8 cellular contexts compared by ENCODE assay signal in genomic region chr3:197028711-197029510, GRCh38. TPM values are rescaled to one million over a fixed set of nuclear protein-coding genes. Genes with fewer than 3 reads are reported as not detected.
DNase-seq lines count a peak whose midpoint lies in the region; ATAC-seq, FAIRE-seq and TF ChIP-seq lines count a peak whose summit lies in the region.

No MANE protein-coding gene starts in this region.

- peaks cover 12% of the 10 kb centered on the region for H3K27me3 Mint-ChIP-seq in activated naive CD8-positive, alpha-beta T cell treated with anti-CD3 and anti-CD28 coated beads for 36 hours

- no peaks in the 10 kb centered on the region for H3K36me3 Mint-ChIP-seq in activated naive CD8-positive, alpha-beta T cell treated with anti-CD3 and anti-CD28 coated beads for 36 hours

- H3K79me2 ChIP-seq in keratinocyte (ENCODE audit: control insufficient read depth, insufficient read depth, low read length) = no peaks in the 10 kb centered on the region

- peak overlapping the region; percentile 79 to 100 (median 99) for H3K4me2 ChIP-seq in BLaER1 treated with 17β-estradiol and CSF1 and Interleukin-3, amounts not matched to agents 10 nM and 100 nM
- H3K4me2 ChIP-seq in keratinocyte (ENCODE audit: control insufficient read depth, extremely low read depth, insufficient read depth, low read depth, low read length) = peak overlapping the region; percentile 57

- TF ChIP-seq POLR2A in suprapubic skin (IDR thresholded peaks at IDR 0.05) = no peak

- H3K9me3 ChIP-seq in BLaER1 treated with 17β-estradiol and CSF1 and Interleukin-3, amounts not matched to agents 10 nM and 100 nM (replicated peaks in 1 of 11) = no peaks in the 10 kb centered on the region
- H3K9me3 ChIP-seq in HUES6 (ENCODE audit: control insufficient read depth, insufficient read depth, low read depth, low read length) = no peaks in the 10 kb centered on the region
- no peaks in the 10 kb centered on the region for H3K9me3 ChIP-seq in keratinocyte (ENCODE audit: control insufficient read depth, low read depth, low read length)
- no peaks in the 10 kb centered on the region for H3K9me3 ChIP-seq in suprapubic skin

- no peak for TF ChIP-seq CTCF in keratinocyte (optimal IDR thresholded peaks at IDR 0.05 in 1 of 3, IDR thresholded peaks at IDR 0.05 in 1 of 3, conservative IDR thresholded peaks at IDR 0.05 in 1 of 3; ENCODE audit: extremely low read depth in 1 of 3, insufficient read depth in 2 of 3, low read length in 3 of 3)
- no peak for TF ChIP-seq CTCF in suprapubic skin (IDR thresholded peaks at IDR 0.05)
- TF ChIP-seq CTCF in D721Med (IDR thresholded peaks at IDR 0.05; ENCODE audit: insufficient read depth, missing control alignments) = no peak

- H3K27ac ChIP-seq in BLaER1 treated with 17β-estradiol and CSF1 and Interleukin-3, amounts not matched to agents 10 nM and 100 nM = peak overlapping the region; percentile 40 to 89 (median 81); a peak in 21 of 22 replicates
- no peak overlapping the region; the same call in 1 of the 2 replicates for H3K27ac ChIP-seq in HUES6 (ENCODE audit: low read depth, low read length)
- peak overlapping the region; percentile 42 for H3K27ac ChIP-seq in keratinocyte (ENCODE audit: control insufficient read depth, insufficient read depth, low read length)
- peak overlapping the region; percentile 55 for H3K27ac ChIP-seq in suprapubic skin

- peak; percentile 5 for ATAC-seq in GM19025 (IDR thresholded peaks at IDR 0.05; ENCODE audit: low read depth, unreplicated experiment)

- dilution Hi-C loops in keratinocyte (cut with MboI; ENCODE audit: extremely low pct_ligation_motif_present, low sequenced_read_pairs) = no loop called here

- 6% methylated on average over 57 of the region's 68 CpGs for WGBS in suprapubic skin

- peaks cover 0 to 52% (median 45%) of the 10 kb centered on the region in 11 experiments; a peak in 20 of 22 replicates for H4K20me1 ChIP-seq in BLaER1 treated with 17β-estradiol and CSF1 and Interleukin-3, amounts not matched to agents 10 nM and 100 nM
- no peaks in the 10 kb centered on the region for H4K20me1 ChIP-seq in keratinocyte (ENCODE audit: control insufficient read depth, extremely low read depth, insufficient read depth, low read length)

- FAIRE-seq in keratinocyte (lab: Jason Lieb, UNC) (no peak), D721Med (lab: Jason Lieb, UNC) (no peak)

- peaks cover 0 to 25% (median 14%) of the 10 kb centered on the region in 11 experiments; a peak in 17 of 22 replicates for H3K36me3 ChIP-seq in BLaER1 treated with 17β-estradiol and CSF1 and Interleukin-3, amounts not matched to agents 10 nM and 100 nM
- H3K36me3 ChIP-seq in HUES6 (ENCODE audit: control insufficient read depth, insufficient read depth, low read length) (no peaks in the 10 kb centered on the region), keratinocyte (ENCODE audit: control insufficient read depth in 2 of 2, extremely low read depth in 1 of 2, insufficient read depth in 2 of 2, low read length in 2 of 2) (no peaks in the 10 kb centered on the region), suprapubic skin (no peaks in the 10 kb centered on the region)

- peaks cover 3% of the 10 kb centered on the region for H3K4me1 Mint-ChIP-seq in activated naive CD8-positive, alpha-beta T cell treated with anti-CD3 and anti-CD28 coated beads for 36 hours

- peak overlapping the region; percentile 77 to 88 (median 84) for H3K9ac ChIP-seq in BLaER1 treated with 17β-estradiol and CSF1 and Interleukin-3, amounts not matched to agents 10 nM and 100 nM
- H3K9ac ChIP-seq in HUES6 (ENCODE audit: low read length) = peak overlapping the region; percentile 56
- peak overlapping the region; percentile 74 for H3K9ac ChIP-seq in keratinocyte (ENCODE audit: control insufficient read depth, extremely low read depth, insufficient read depth, low read length)

- no peak overlapping the region for H3K27ac Mint-ChIP-seq in activated naive CD8-positive, alpha-beta T cell treated with anti-CD3 and anti-CD28 coated beads for 36 hours

- TF ChIP-seq EP300 in suprapubic skin (IDR thresholded peaks at IDR 0.05) = no peak

- H3K9me1 ChIP-seq in keratinocyte (ENCODE audit: control insufficient read depth, extremely low read depth, insufficient read depth, low read length) = no peaks in the 10 kb centered on the region

- H3K9me3 Mint-ChIP-seq in activated naive CD8-positive, alpha-beta T cell treated with anti-CD3 and anti-CD28 coated beads for 36 hours = no peaks in the 10 kb centered on the region

- H3K27me3 ChIP-seq in BLaER1 treated with 17β-estradiol and CSF1 and Interleukin-3, amounts not matched to agents 10 nM and 100 nM = peaks cover 0 to 38% (median 0%) of the 10 kb centered on the region in 11 experiments; a peak in 7 of 22 replicates
- peaks cover 14% of the 10 kb centered on the region for H3K27me3 ChIP-seq in HUES6 (ENCODE audit: control insufficient read depth, insufficient read depth, low read length)
- no peaks in the 10 kb centered on the region for H3K27me3 ChIP-seq in keratinocyte (ENCODE audit: control insufficient read depth, extremely low read depth, insufficient read depth, low read length)
- H3K27me3 ChIP-seq in suprapubic skin = peaks cover 3% of the 10 kb centered on the region

- H3K4me1 ChIP-seq in BLaER1 treated with 17β-estradiol and CSF1 and Interleukin-3, amounts not matched to agents 10 nM and 100 nM = peaks cover 60 to 84% (median 79%) of the 10 kb centered on the region in 10 experiments
- H3K4me1 ChIP-seq in HUES6 (ENCODE audit: control insufficient read depth, insufficient read depth, low read length) = peaks cover 7% of the 10 kb centered on the region; the same call in 1 of the 2 replicates
- peaks cover 18% of the 10 kb centered on the region for H3K4me1 ChIP-seq in keratinocyte (ENCODE audit: control insufficient read depth, extremely low read depth, insufficient read depth, low read length)
- peaks cover 37% of the 10 kb centered on the region for H3K4me1 ChIP-seq in suprapubic skin

- peak; percentile 24 for DNase-seq in activated naive CD8-positive, alpha-beta T cell treated with anti-CD3 and anti-CD28 coated beads for 36 hours
- no peak for DNase-seq in keratinocyte (ENCODE audit: low read depth, low spot score)
- DNase-seq in suprapubic skin (ENCODE audit: low spot score in 2 of 2) = no peak
- DNase-seq in midbrain (lab: John Stamatoyannopoulos, UW) = no peak
- DNase-seq in D721Med (ENCODE audit: insufficient read length, low spot score) = no peak

- H2AFZ ChIP-seq in keratinocyte (ENCODE audit: control insufficient read depth, low read length) = no peak overlapping the region

- H3K4me3 ChIP-seq in BLaER1 treated with 17β-estradiol and CSF1 and Interleukin-3, amounts not matched to agents 10 nM and 100 nM = peak overlapping the region; percentile 61 to 84 (median 74)
- H3K4me3 ChIP-seq in HUES6 (ENCODE audit: low read depth, low read length) = peak overlapping the region; percentile 69
- H3K4me3 ChIP-seq in keratinocyte (ENCODE audit: control insufficient read depth in 2 of 3, extremely low read depth in 1 of 3, insufficient read depth in 2 of 3, low read depth in 1 of 3, low read length in 3 of 3) = peak overlapping the region; percentile 49 to 69 (median 62)
- H3K4me3 ChIP-seq in suprapubic skin = peak overlapping the region; percentile 48

- H3K4me3 Mint-ChIP-seq in activated naive CD8-positive, alpha-beta T cell treated with anti-CD3 and anti-CD28 coated beads for 36 hours = peak overlapping the region; percentile 73

RNA-seq across cellular contexts. Expression of gene MELTF, which starts 0.7 kb away (rescaled TPM):
- total RNA-seq in activated naive CD8-positive, alpha-beta T cell treated with anti-CD3 and anti-CD28 coated beads for 36 hours = 1 to 10 TPM; 2.7 TPM
- polyA plus RNA-seq in keratinocyte = 6.0 to 10.7 TPM (median 8.1 TPM) in 3 replicates
- polyA plus RNA-seq in keratinocyte (2011; ENCODE audit: low read depth) = 0.71 TPM
- polyA plus RNA-seq in keratinocyte (2011; cell fraction: cytosol; rRNA removed) = 3.9 and 6.4 TPM in 2 replicates
- 20.5 and 24.9 TPM in 2 replicates for polyA plus RNA-seq in keratinocyte (2011; cell fraction: nucleus; rRNA removed)
- 1.1 and 12.4 TPM in 2 replicates for polyA plus RNA-seq in keratinocyte (2012; ENCODE audit: low replicate concordance)
- 5.4 to 15.2 TPM (median 5.5 TPM) in 3 replicates for polyA minus RNA-seq in keratinocyte
- 14.6 TPM for polyA minus RNA-seq in keratinocyte (2011; cell fraction: cytosol; rRNA and poly(A)+ RNA removed)
- 25.5 and 33.5 TPM in 2 replicates for polyA minus RNA-seq in keratinocyte (2011; cell fraction: nucleus; rRNA and poly(A)+ RNA removed)
- total RNA-seq in suprapubic skin = 10 to 100 TPM; 21.0 to 68.7 (median 34.4) TPM

Comparison
In these comparisons a context has a peak if more than half of its experiments do, and no peak if none do; other contexts are left out.
1. RNA of gene MELTF, which starts 0.7 kb away (total RNA-seq): 21.0 to 68.7 TPM in suprapubic skin; 2.7 TPM in activated naive CD8-positive, alpha-beta T cell treated with anti-CD3 and anti-CD28 coated beads for 36 hours; every median in the first group is over 4 times any median in the second.
2. Peak in every context shown above with its lines, with median percentiles within 50 percentile points of each other: H3K4me3 ChIP-seq and H3K9ac ChIP-seq.